In the genomic region with DNA sequence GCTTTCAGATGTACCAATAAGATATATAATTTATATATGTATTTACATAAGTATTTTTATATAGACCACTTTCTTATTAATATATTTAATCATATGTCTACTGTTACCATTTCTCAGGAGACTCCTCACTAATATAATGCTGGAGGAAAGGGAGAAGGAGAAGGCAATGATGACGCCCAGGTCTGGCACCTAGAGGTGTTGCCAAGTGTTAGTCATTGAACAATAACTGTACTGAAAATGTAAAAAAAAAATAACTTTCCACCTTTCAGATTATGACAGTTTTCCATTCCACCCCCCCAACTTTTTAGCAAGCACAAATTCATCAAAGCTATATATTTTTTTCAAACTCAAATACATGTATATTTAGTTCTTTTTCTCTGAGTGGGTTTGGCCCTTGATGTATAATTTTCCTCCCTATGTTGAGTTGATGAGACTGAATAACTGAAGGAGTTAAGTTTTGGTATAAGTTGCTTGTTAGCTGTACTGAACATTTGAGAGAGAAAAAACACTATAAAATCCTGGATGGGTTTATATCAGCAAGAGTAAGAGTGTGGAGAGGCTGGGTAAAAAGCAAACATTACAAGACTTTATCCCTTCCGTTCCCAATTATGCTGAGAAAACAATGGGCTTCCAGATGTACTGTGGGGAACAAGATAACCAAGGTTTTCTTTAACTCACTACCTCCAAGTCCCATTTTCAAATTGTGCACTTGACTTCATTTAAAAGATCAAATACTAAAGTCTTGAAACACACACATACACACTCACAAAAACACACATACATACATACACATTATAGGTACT, we compare ENCODE assay signal across 10 cellular contexts.
"Had no signal": no experiment of that assay in that cellular context is flagged by ENCODE, and none has a peak within 500 bp of the region (broad histone marks: within the 10 kb centered on the region; RNA-seq: fewer than 3 reads in every experiment).

No MANE protein-coding gene starts in this region.

- H3K9me3 ChIP-seq: colonic mucosa, gastrocnemius medialis, transverse colon had no signal

- H3K4me1 ChIP-seq: colonic mucosa, gastrocnemius medialis, transverse colon had no signal

- H3K36me3 Mint-ChIP-seq: stimulated activated effector memory CD8-positive, alpha-beta T cell treated with anti-CD3 and anti-CD28 coated beads, Interleukin-12 subunit alpha, Interleukin-12 subunit beta, amount 100 ng/mL, for 72 hours had no signal

- H3K27me3 ChIP-seq: colonic mucosa, gastrocnemius medialis, transverse colon had no signal

- H3K9me3 Mint-ChIP-seq: stimulated activated effector memory CD8-positive, alpha-beta T cell treated with anti-CD3 and anti-CD28 coated beads, Interleukin-12 subunit alpha, Interleukin-12 subunit beta, amount 100 ng/mL, for 72 hours had no signal

- H3K4me3 ChIP-seq: colonic mucosa, gastrocnemius medialis, transverse colon had no signal

- DNase-seq: activated CD4-positive, CD25-positive, alpha-beta regulatory T cell treated with anti-CD3 and anti-CD28 coated beads, Interleukin-2, amount 50 U/mL, for 72 hours; colonic mucosa; effector CD8-positive, alpha-beta T cell; gastrocnemius medialis; mesendoderm; substantia nigra; T-helper 9 cell; transverse colon had no signal

- H3K36me3 ChIP-seq: colonic mucosa, gastrocnemius medialis, transverse colon had no signal

- H3K27ac Mint-ChIP-seq: stimulated activated effector memory CD8-positive, alpha-beta T cell treated with anti-CD3 and anti-CD28 coated beads, Interleukin-12 subunit alpha, Interleukin-12 subunit beta, amount 100 ng/mL, for 72 hours had no signal

- H3K4me3 Mint-ChIP-seq: stimulated activated effector memory CD8-positive, alpha-beta T cell treated with anti-CD3 and anti-CD28 coated beads, Interleukin-12 subunit alpha, Interleukin-12 subunit beta, amount 100 ng/mL, for 72 hours had no signal

- H3K27ac ChIP-seq: colonic mucosa, gastrocnemius medialis, transverse colon had no signal

- ATAC-seq: gastrocnemius medialis; sciatic nerve; stimulated activated effector memory CD8-positive, alpha-beta T cell treated with anti-CD3 and anti-CD28 coated beads, Interleukin-12 subunit alpha, Interleukin-12 subunit beta, amount 100 ng/mL, for 72 hours had no signal

- H3K4me1 Mint-ChIP-seq: stimulated activated effector memory CD8-positive, alpha-beta T cell treated with anti-CD3 and anti-CD28 coated beads, Interleukin-12 subunit alpha, Interleukin-12 subunit beta, amount 100 ng/mL, for 72 hours had no signal
